In the genomic region with DNA sequence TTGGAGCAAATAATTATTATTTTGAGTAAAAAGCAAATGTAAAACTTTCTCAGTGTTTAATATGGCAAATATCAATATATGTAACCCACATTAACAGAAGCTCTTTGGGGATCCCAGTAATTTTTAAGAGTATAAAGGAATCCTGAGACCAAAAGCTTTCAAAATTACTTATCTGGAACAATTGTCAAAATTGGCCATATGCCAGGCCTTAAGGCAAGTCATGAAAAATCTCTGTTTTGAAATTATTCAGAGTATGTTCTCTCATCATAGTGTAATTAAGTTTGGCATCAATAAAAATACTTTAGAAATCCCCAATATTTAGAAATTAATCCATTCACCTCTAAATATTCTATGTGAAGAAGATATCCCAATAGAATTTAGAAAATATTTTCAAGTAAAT, we compare ENCODE assay signal across 15 cellular contexts.
"Had no signal": no experiment of that assay in that cellular context is flagged by ENCODE, and none has a peak within 500 bp of the region (broad histone marks: within the 10 kb centered on the region; RNA-seq: fewer than 3 reads in every experiment).

No MANE protein-coding gene starts in this region.

- H3K4me3 ChIP-seq: body of pancreas, sigmoid colon, upper lobe of right lung had no signal

- H3K4me1 ChIP-seq: sigmoid colon, upper lobe of right lung had no signal

- H3K9me3 Mint-ChIP-seq: activated T-helper 1 cell treated with anti-CD3 and anti-CD28 coated beads, Interleukin-12 subunit alpha, Interleukin-12 subunit beta, Interleukin-2, Interleukin-4 antibody, amounts not matched to agents 30 ng/mL and 10 ng/mL and 1 ng/mL, durations not matched to agents 14 hours and 24 hours and 36 hours; dendritic cell treated with granulocyte-macrophage colony-stimulating factor and Interleukin-4, amounts not matched to agents 40 ng/mL and 50 ng/mL, for 4 days; stimulated activated naive CD8-positive, alpha-beta T cell treated with anti-CD3 and anti-CD28 coated beads, Interleukin-15, Interleukin-2, amounts not matched to agents 100 ng/mL and 50 ng/mL, for 24 hours; T-helper 1 cell treated with Interleukin-12 subunit alpha and Interleukin-12 subunit beta and Interleukin-4 antibody, amounts not matched to agents 30 μg/mL and 1 μg/mL, for 36 hours; WTC11 had no signal

- DNase-seq: activated CD4-positive, alpha-beta T cell treated with anti-CD3 and anti-CD28 coated beads for 48 hours; activated CD8-positive, alpha-beta T cell treated with anti-CD3 and anti-CD28 coated beads, Interleukin-2, amount 10 ng/mL, durations not matched to agents 7 days and 5 days; activated naive CD4-positive, alpha-beta T cell treated with Interleukin-2 at 50 U/mL for 16 hours; body of pancreas; head of caudate nucleus; mesenchymal stem cell; sigmoid colon; stimulated activated CD4-positive, alpha-beta T cell treated with anti-CD3 and anti-CD28 coated beads, Interleukin-4, amount 100 ng/mL, for 1 hour; stimulated activated CD8-positive, alpha-beta memory T cell treated with anti-CD3 and anti-CD28 coated beads, Interleukin-4, amount 100 ng/mL, for 48 hours; upper lobe of right lung had no signal

- H3K27ac Mint-ChIP-seq: activated CD8-positive, alpha-beta T cell treated with anti-CD3 and anti-CD28 coated beads, Interleukin-2, amount 10 ng/mL, durations not matched to agents 7 days and 5 days; activated T-helper 1 cell treated with anti-CD3 and anti-CD28 coated beads, Interleukin-12 subunit alpha, Interleukin-12 subunit beta, Interleukin-2, Interleukin-4 antibody, amounts not matched to agents 30 ng/mL and 10 ng/mL and 1 ng/mL, durations not matched to agents 14 hours and 24 hours and 36 hours; dendritic cell treated with granulocyte-macrophage colony-stimulating factor and Interleukin-4, amounts not matched to agents 40 ng/mL and 50 ng/mL, for 4 days; stimulated activated naive CD8-positive, alpha-beta T cell treated with anti-CD3 and anti-CD28 coated beads, Interleukin-15, Interleukin-2, amounts not matched to agents 100 ng/mL and 50 ng/mL, for 24 hours; T-helper 1 cell treated with Interleukin-12 subunit alpha and Interleukin-12 subunit beta and Interleukin-4 antibody, amounts not matched to agents 30 μg/mL and 1 μg/mL, for 36 hours; WTC11 had no signal

- H3K27me3 Mint-ChIP-seq: dendritic cell treated with granulocyte-macrophage colony-stimulating factor and Interleukin-4, amounts not matched to agents 40 ng/mL and 50 ng/mL, for 4 days had no signal

- H3K36me3 Mint-ChIP-seq: WTC11 had no signal

- H3K9me3 ChIP-seq: body of pancreas, sigmoid colon, upper lobe of right lung had no signal

- H3K36me3 ChIP-seq: sigmoid colon, upper lobe of right lung had no signal

- H3K27ac ChIP-seq: body of pancreas, sigmoid colon, upper lobe of right lung had no signal

- H3K4me3 Mint-ChIP-seq: activated CD8-positive, alpha-beta T cell treated with anti-CD3 and anti-CD28 coated beads, Interleukin-2, amount 10 ng/mL, durations not matched to agents 7 days and 5 days; activated T-helper 1 cell treated with anti-CD3 and anti-CD28 coated beads, Interleukin-12 subunit alpha, Interleukin-12 subunit beta, Interleukin-2, Interleukin-4 antibody, amounts not matched to agents 30 ng/mL and 10 ng/mL and 1 ng/mL, durations not matched to agents 14 hours and 24 hours and 36 hours; dendritic cell treated with granulocyte-macrophage colony-stimulating factor and Interleukin-4, amounts not matched to agents 40 ng/mL and 50 ng/mL, for 4 days; stimulated activated naive CD8-positive, alpha-beta T cell treated with anti-CD3 and anti-CD28 coated beads, Interleukin-15, Interleukin-2, amounts not matched to agents 100 ng/mL and 50 ng/mL, for 24 hours; T-helper 1 cell treated with Interleukin-12 subunit alpha and Interleukin-12 subunit beta and Interleukin-4 antibody, amounts not matched to agents 30 μg/mL and 1 μg/mL, for 36 hours; WTC11 had no signal

- H3K27me3 ChIP-seq: body of pancreas, sigmoid colon, upper lobe of right lung had no signal
